ENCODE assay signal across 8 cellular contexts in the genomic region with DNA sequence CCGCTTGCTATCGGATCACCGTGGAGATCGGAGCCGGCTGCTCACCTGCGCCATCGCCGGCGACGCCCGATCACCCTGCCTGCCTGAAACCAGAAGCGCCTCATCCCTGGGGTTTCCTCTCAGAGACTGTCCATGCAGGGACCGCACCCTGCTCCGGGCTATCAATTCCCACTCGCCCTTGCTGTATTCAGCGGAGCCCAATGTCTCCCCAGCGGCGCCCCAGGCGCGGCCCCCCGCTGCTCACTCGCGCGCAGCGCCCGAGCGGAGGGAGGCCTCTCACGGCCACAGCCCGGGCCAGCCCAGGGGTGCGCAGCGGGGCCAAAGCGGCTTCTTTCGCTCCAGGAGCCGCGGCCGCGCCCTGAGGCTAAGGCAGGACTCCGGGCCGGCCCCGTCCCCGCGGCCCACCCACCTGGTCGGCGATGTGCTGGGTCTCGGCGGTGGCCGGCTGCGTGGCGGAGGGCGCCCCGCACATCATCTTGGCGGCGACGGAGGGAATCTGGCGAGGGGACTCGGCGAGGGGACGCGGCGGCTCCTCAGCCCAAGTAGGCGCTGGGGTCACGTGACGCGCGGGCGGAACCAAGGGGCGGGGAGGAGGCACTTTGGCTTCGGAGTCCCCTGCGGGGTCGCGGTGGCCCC. TPM values are rescaled to one million over a fixed set of nuclear protein-coding genes. Genes with fewer than 3 reads are reported as not detected.
DNase-seq lines count a peak whose midpoint lies in the region; ATAC-seq and TF ChIP-seq lines count a peak whose summit lies in the region.

A gene with protein sequence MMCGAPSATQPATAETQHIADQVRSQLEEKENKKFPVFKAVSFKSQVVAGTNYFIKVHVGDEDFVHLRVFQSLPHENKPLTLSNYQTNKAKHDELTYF (minus strand): TSS at position 514 of the 636 bp plus-strand sequence. CDS start 39 bp downstream, at position 475.

- H3K27me3 ChIP-seq in CD4-positive, CD25-positive, alpha-beta regulatory T cell (ENCODE audit: control insufficient read depth, insufficient read depth, low read length): no peaks in the 10 kb centered on the region

- no peaks in the 10 kb centered on the region for H3K9me3 ChIP-seq in CD4-positive, CD25-positive, alpha-beta regulatory T cell (ENCODE audit: control insufficient read depth in 2 of 2, low read length in 2 of 2)

- peaks cover 0 to 2% (median 0%) of the 10 kb centered on the region in 7 donors for H3K9me3 Mint-ChIP-seq in CD4-positive, CD25-positive, alpha-beta regulatory T cell
- H3K9me3 Mint-ChIP-seq in nephron progenitor cell: no peaks in the 10 kb centered on the region
- peaks cover 0 to 10% of the 10 kb centered on the region in 2 donors for H3K9me3 Mint-ChIP-seq in stimulated activated naive CD8-positive, alpha-beta T cell treated with anti-CD3 and anti-CD28 coated beads, Interleukin-15, amount 100 ng/mL, for 72 hours

- peak; percentile 81 to 84 (median 83) for DNase-seq in CD4-positive, CD25-positive, alpha-beta regulatory T cell
- DNase-seq in HT1080 (ENCODE audit: low read depth): peak; percentile 52
- peak; percentile 63 for DNase-seq in RPMI7951 (ENCODE audit: low read depth)
- peak; percentile 77 for DNase-seq in activated T-helper 9 cell treated with anti-CD3 and anti-CD28 coated beads, Interleukin-2, amount 50 U/mL, for 16 hours (ENCODE audit: low read depth)
- DNase-seq in fibroblast of pulmonary artery (ENCODE audit: low read depth): peak; percentile 60
- DNase-seq in nephron progenitor cell: peak; percentile 93
- peak; percentile 82 to 83 for DNase-seq in stimulated activated naive CD8-positive, alpha-beta T cell treated with anti-CD3 and anti-CD28 coated beads, Interleukin-15, amount 100 ng/mL, for 72 hours

- peaks cover 10 to 48% (median 26%) of the 10 kb centered on the region in 4 donors for H3K4me1 Mint-ChIP-seq in CD4-positive, CD25-positive, alpha-beta regulatory T cell
- peaks cover 50% of the 10 kb centered on the region for H3K4me1 Mint-ChIP-seq in nephron progenitor cell
- peaks cover 67% of the 10 kb centered on the region for H3K4me1 Mint-ChIP-seq in stimulated activated naive CD8-positive, alpha-beta T cell treated with anti-CD3 and anti-CD28 coated beads, Interleukin-15, amount 100 ng/mL, for 72 hours

- no peaks in the 10 kb centered on the region for H3K27me3 Mint-ChIP-seq in CD4-positive, CD25-positive, alpha-beta regulatory T cell
- H3K27me3 Mint-ChIP-seq in nephron progenitor cell (ENCODE audit: low read depth, poor library complexity): peaks cover 14% of the 10 kb centered on the region
- H3K27me3 Mint-ChIP-seq in stimulated activated naive CD8-positive, alpha-beta T cell treated with anti-CD3 and anti-CD28 coated beads, Interleukin-15, amount 100 ng/mL, for 72 hours: no peaks in the 10 kb centered on the region

- peak within 1 kb of the TSS; percentile 70 to 87 (median 87) for H3K27ac Mint-ChIP-seq in CD4-positive, CD25-positive, alpha-beta regulatory T cell
- no peak within 1 kb of the TSS for H3K27ac Mint-ChIP-seq in nephron progenitor cell
- peak within 1 kb of the TSS; percentile 78 to 87 for H3K27ac Mint-ChIP-seq in stimulated activated naive CD8-positive, alpha-beta T cell treated with anti-CD3 and anti-CD28 coated beads, Interleukin-15, amount 100 ng/mL, for 72 hours

- peak; percentile 71 for ATAC-seq in CD4-positive, CD25-positive, alpha-beta regulatory T cell (ENCODE audit: low read depth in 2 of 2)
- ATAC-seq in GM19351 (IDR thresholded peaks at IDR 0.05; ENCODE audit: unreplicated experiment): peak; percentile 62
- peak; percentile 82 for ATAC-seq in stimulated activated naive CD8-positive, alpha-beta T cell treated with anti-CD3 and anti-CD28 coated beads, Interleukin-15, amount 100 ng/mL, for 72 hours

- peak within 1 kb of the TSS; percentile 80 for H3K4me3 ChIP-seq in CD4-positive, CD25-positive, alpha-beta regulatory T cell (ENCODE audit: low read depth, low read length)
- H3K4me3 ChIP-seq in fibroblast of pulmonary artery (replicated peaks; ENCODE audit: low read depth, low read length): peak within 1 kb of the TSS; percentile 74

- peaks cover 16% of the 10 kb centered on the region for H3K36me3 ChIP-seq in CD4-positive, CD25-positive, alpha-beta regulatory T cell (ENCODE audit: control insufficient read depth, insufficient read depth, low read length)

- peaks cover 31% of the 10 kb centered on the region for H3K4me1 ChIP-seq in CD4-positive, CD25-positive, alpha-beta regulatory T cell (ENCODE audit: control insufficient read depth, insufficient read depth, low read length, poor library complexity, severe bottlenecking)

- H3K4me3 Mint-ChIP-seq in CD4-positive, CD25-positive, alpha-beta regulatory T cell: peak within 1 kb of the TSS; percentile 94 to 98 (median 97)
- H3K4me3 Mint-ChIP-seq in nephron progenitor cell: peak within 1 kb of the TSS; percentile 89
- peak within 1 kb of the TSS; percentile 88 to 91 for H3K4me3 Mint-ChIP-seq in stimulated activated naive CD8-positive, alpha-beta T cell treated with anti-CD3 and anti-CD28 coated beads, Interleukin-15, amount 100 ng/mL, for 72 hours

- H3K36me3 Mint-ChIP-seq in CD4-positive, CD25-positive, alpha-beta regulatory T cell: peaks cover 6% of the 10 kb centered on the region
- peaks cover 19% of the 10 kb centered on the region for H3K36me3 Mint-ChIP-seq in nephron progenitor cell (ENCODE audit: low read depth)

- no peak for TF ChIP-seq CTCF in fibroblast of pulmonary artery (IDR thresholded peaks at IDR 0.05; ENCODE audit: low read length, missing control alignments)
- no peak for TF ChIP-seq CTCF in nephron progenitor cell (IDR thresholded peaks at IDR 0.05)

- H3K27ac ChIP-seq in CD4-positive, CD25-positive, alpha-beta regulatory T cell (ENCODE audit: insufficient read depth, low read length, poor library complexity, severe bottlenecking): peak within 1 kb of the TSS; percentile 80

RNA-seq across cellular contexts. Expression of the gene that starts here (rescaled TPM):
- 24.5 TPM for total RNA-seq in CD4-positive, CD25-positive, alpha-beta regulatory T cell
- polyA plus RNA-seq in CD4-positive, CD25-positive, alpha-beta regulatory T cell: 100 to 1,000 TPM in 2 of 4 donors, 10 to 100 TPM in 2; 83.8 to 138 (median 93.9) TPM
- 24.3 and 55.3 TPM in 2 replicates for total RNA-seq in HT1080 (2014; rRNA removed; shearing (Covaris generic))
- 33.6 and 41.3 TPM in 2 replicates for polyA plus RNA-seq in HT1080 (2015; cell fraction: cytosol; rRNA removed)
- polyA plus RNA-seq in HT1080 (2015; cell fraction: nucleus; rRNA removed): 13.4 and 16.5 TPM in 2 replicates
- total RNA-seq in RPMI7951 (2014; rRNA removed; shearing (Covaris generic)): 17.6 and 25.7 TPM in 2 replicates

Comparison
In these comparisons a context has a peak if more than half of its experiments do, and no peak if none do; other contexts are left out.
1. Peak in every context shown above with its lines: DNase-seq, ATAC-seq, H3K4me3 ChIP-seq and H3K27ac ChIP-seq.